ENCODE assay signal across 1 cellular context in the genomic region with DNA sequence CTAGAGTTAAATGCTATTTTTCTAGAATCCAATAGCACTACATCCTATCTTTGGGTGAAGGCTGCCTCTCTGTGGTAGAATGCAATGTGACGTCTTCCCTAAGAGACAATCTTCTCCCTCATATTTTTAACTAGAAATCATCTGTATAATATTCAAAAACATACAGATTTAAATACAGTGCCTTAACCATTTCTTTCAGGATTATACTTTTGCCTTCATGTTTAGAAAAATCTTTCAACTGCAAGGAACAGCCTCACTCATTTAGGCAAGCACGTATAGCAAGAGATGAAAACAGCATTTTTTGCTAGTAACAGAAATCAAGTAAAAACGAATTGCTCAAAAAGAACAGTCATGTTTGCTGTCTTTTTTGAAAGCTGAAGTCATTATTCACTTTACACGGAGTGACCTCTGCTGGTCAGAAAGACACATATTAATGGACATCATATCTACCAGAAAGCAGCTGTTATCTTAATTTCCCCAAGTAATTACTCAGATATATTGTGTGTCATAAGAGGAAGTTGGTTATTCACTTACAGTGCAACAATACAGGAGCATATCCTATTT.
TF ChIP-seq lines count a peak whose summit lies in the region.

No MANE protein-coding gene starts in this region.

TF ChIP-seq in H1, 55 proteins besides CTCF, POLR2A, EP300 and RAD21 (continued from another document):
- TF ChIP-seq SP1 (IDR thresholded peaks at IDR 0.05; ENCODE audit: low read depth, low read length) (no peak), CEBPB (IDR thresholded peaks at IDR 0.05; ENCODE audit: low read depth, low read length) (no peak), BRCA1 (IDR thresholded peaks at IDR 0.05; ENCODE audit: low read depth, low read length) (no peak), EZH2 (IDR thresholded peaks at IDR 0.05; ENCODE audit: low read depth, low read length, severe bottlenecking) (no peak), HDAC6 (IDR thresholded peaks at IDR 0.05; ENCODE audit: low read depth, low read length) (no peak)
- TF ChIP-seq, protein P1, sequence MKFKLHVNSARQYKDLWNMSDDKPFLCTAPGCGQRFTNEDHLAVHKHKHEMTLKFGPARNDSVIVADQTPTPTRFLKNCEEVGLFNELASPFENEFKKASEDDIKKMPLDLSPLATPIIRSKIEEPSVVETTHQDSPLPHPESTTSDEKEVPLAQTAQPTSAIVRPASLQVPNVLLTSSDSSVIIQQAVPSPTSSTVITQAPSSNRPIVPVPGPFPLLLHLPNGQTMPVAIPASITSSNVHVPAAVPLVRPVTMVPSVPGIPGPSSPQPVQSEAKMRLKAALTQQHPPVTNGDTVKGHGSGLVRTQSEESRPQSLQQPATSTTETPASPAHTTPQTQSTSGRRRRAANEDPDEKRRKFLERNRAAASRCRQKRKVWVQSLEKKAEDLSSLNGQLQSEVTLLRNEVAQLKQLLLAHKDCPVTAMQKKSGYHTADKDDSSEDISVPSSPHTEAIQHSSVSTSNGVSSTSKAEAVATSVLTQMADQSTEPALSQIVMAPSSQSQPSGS (IDR thresholded peaks at IDR 0.05; ENCODE audit: low read length): no peak
